Comparison of ENCODE assay signal across 8 cellular contexts in the genomic region with DNA sequence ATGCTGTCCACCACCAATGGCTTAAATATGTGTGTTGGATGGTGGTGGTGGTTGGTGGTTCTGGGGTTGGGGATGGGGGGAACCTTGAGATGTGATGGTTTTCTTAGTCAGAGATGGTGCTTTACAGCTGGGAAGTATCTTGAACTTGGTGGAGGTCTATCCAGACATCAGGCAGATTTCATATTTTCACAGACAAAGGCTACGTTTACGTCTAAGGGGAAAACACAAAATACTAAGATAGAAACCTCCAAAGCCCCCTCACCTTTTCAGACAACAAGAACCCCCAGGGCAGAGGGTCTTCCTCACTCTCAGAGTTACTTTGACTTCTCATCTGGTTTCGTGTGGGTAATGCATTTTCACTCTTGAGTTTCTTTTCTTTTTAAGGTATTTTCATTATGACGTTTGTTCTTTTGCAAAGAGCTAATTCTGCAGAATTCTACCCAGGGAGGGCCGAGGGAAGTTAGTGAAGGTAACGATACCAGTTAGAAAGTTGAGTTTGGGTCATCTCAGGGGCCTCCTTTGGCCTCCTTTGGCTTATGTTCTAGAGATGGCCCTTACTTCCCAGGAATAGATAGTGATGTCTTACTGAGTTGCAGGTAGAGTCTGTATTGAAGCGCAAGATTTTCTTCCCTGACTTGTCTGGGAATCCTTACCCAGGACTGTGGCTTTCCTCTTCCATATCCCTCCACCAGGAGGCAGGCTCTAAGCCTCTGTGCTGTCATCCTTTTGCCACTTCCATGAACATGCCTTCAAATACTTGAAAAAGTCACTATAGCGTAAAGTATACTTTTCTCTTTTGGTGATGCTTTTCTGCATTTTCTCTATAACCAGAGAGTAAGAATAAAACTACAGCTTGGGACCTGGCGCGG. TPM values are rescaled to one million over a fixed set of nuclear protein-coding genes. Genes with fewer than 3 reads are reported as not detected.
A peak's percentile ranks its signal among the peaks of the same experiment; 100 is the strongest.
DNase-seq lines count a peak whose midpoint lies in the region; ATAC-seq and TF ChIP-seq lines count a peak whose summit lies in the region.

No MANE protein-coding gene starts in this region.

- POLR2A ChIA-PET in CD4-positive, alpha-beta T cell (lab: Charles Lee), result interaction anchor here (0.6 to 9.4 kb wide), 11 partner anchors 10 to 88 kb away, joined by 3 to 156 read pairs (median 9); partner anchors contain the start of gene RHOH

- peak overlapping the region; percentile 49 for H3K4me3 Mint-ChIP-seq in CD4-positive, alpha-beta T cell
- H3K4me3 Mint-ChIP-seq in Calu3 (ENCODE audit: low read depth, unreplicated experiment), result no peak overlapping the region

- H3K27me3 Mint-ChIP-seq in CD4-positive, alpha-beta T cell, result no peaks in the 10 kb centered on the region
- H3K27me3 Mint-ChIP-seq in Calu3 (ENCODE audit: unreplicated experiment), result peaks cover 13% of the 10 kb centered on the region

- no peaks in the 10 kb centered on the region for H3K36me3 ChIP-seq in mammary epithelial cell (ENCODE audit: insufficient read depth, low read length)
- H3K36me3 ChIP-seq in thymus (ENCODE audit: control insufficient read depth, insufficient read depth), result peaks cover 37% of the 10 kb centered on the region

- no peaks in the 10 kb centered on the region for H3K27me3 ChIP-seq in CD4-positive, alpha-beta T cell (ENCODE audit: control insufficient read depth, insufficient read depth, low read length)
- no peaks in the 10 kb centered on the region for H3K27me3 ChIP-seq in mammary epithelial cell (ENCODE audit: insufficient read depth, low read length)
- H3K27me3 ChIP-seq in thymus (ENCODE audit: control insufficient read depth, insufficient read depth), result no peaks in the 10 kb centered on the region

- ATAC-seq in CD4-positive, alpha-beta T cell (ENCODE audit: poor library complexity), result no peak
- peak; percentile 65 for ATAC-seq in HG03432 (IDR thresholded peaks at IDR 0.05; ENCODE audit: unreplicated experiment)

- no peaks in the 10 kb centered on the region for H3K9me3 ChIP-seq in CD4-positive, alpha-beta T cell (ENCODE audit: control insufficient read depth, low read length)
- H3K9me3 ChIP-seq in mammary epithelial cell (replicated peaks; ENCODE audit: insufficient read depth, low read length) (no peaks in the 10 kb centered on the region), thymus (ENCODE audit: control insufficient read depth) (no peaks in the 10 kb centered on the region)

- peak overlapping the region; percentile 93 for H3K27ac Mint-ChIP-seq in CD4-positive, alpha-beta T cell
- H3K27ac Mint-ChIP-seq in Calu3 (ENCODE audit: unreplicated experiment), result no peak overlapping the region

- peak; percentile 37 for TF ChIP-seq CTCF in CD4-positive, alpha-beta T cell (IDR thresholded peaks at IDR 0.05)
- TF ChIP-seq CTCF in mammary epithelial cell (conservative IDR thresholded peaks at IDR 0.05 in 1 of 2, IDR thresholded peaks at IDR 0.05 in 1 of 2; ENCODE audit: extremely low read depth in 1 of 2, insufficient read depth in 1 of 2, low read depth in 1 of 2, low read length in 2 of 2) (peak; percentile 36 to 41), Calu3 (IDR thresholded peaks at IDR 0.05; ENCODE audit: unreplicated experiment) (no peak)

- H3K36me3 Mint-ChIP-seq in CD4-positive, alpha-beta T cell (ENCODE audit: low read depth), result peaks cover 87% of the 10 kb centered on the region
- H3K36me3 Mint-ChIP-seq in Calu3 (ENCODE audit: insufficient read depth, unreplicated experiment), result no peaks in the 10 kb centered on the region

- 96% methylated on average over 10 of the region's 10 CpGs for WGBS in mammary epithelial cell (ENCODE audit: low coverage, missing lambda C conversion rate)
- 84% methylated on average over 10 of the region's 10 CpGs for WGBS in thymus

- no peak overlapping the region for H2AFZ ChIP-seq in mammary epithelial cell (ENCODE audit: low read depth, low read length)

- H3K9ac ChIP-seq in mammary epithelial cell (ENCODE audit: insufficient read depth, low read length), result no peak overlapping the region

- H3K4me2 ChIP-seq in mammary epithelial cell (ENCODE audit: insufficient read depth, low read depth, low read length), result no peak overlapping the region

- dilution Hi-C loops in mammary epithelial cell (cut with HindIII; ENCODE audit: low sequenced_read_pairs), result no loop called here

- CTCF ChIA-PET in CD4-positive, alpha-beta T cell (lab: Charles Lee), result interaction anchor here (0.7 to 1.7 kb wide), 7 partner anchors 9 to 172 kb away, joined by 3 to 5 read pairs (median 3); partner anchors contain the start of gene N4BP2
- CTCF ChIA-PET in mammary epithelial cell (lab: Charles Lee; ENCODE audit: low non-redundant PET), result no interaction called here
- CTCF ChIA-PET in Calu3 (lab: Charles Lee), result no interaction called here

- in situ Hi-C loops in mammary epithelial cell (cut with MboI; ENCODE audit: low sequenced_read_pairs in 2 of 2), result no loop called here

- intact Hi-C loops in CD4-positive, alpha-beta T cell (cut with DNase I, micrococcal nuclease), result loop anchor here in 1 of 2 experiments (10.0 kb wide), 1 partner anchor 174 kb away; the partner anchor contains the start of gene N4BP2
- intact Hi-C loops in mammary epithelial cell (cut with micrococcal nuclease), result no loop called here
- intact Hi-C loops in Calu3 (cut with micrococcal nuclease; ENCODE audit: unreplicated experiment), result no loop called here

- H3K4me1 ChIP-seq in mammary epithelial cell (ENCODE audit: insufficient read depth, low read length), result no peaks in the 10 kb centered on the region
- peaks cover 37% of the 10 kb centered on the region for H3K4me1 ChIP-seq in thymus (ENCODE audit: control insufficient read depth, insufficient read depth, low read length)

- peak overlapping the region; percentile 82 for H3K27ac ChIP-seq in CD4-positive, alpha-beta T cell (ENCODE audit: low read depth, low read length)
- H3K27ac ChIP-seq in mammary epithelial cell (ENCODE audit: insufficient read depth, low read depth, low read length) (no peak overlapping the region), thymus (ENCODE audit: low read depth) (peak overlapping the region; percentile 59)

- H3K4me3 ChIP-seq in mammary epithelial cell (replicated peaks in 1 of 3; ENCODE audit: insufficient read depth in 1 of 3, low read depth in 2 of 3, low read length in 3 of 3) (no peak overlapping the region), thymus (ENCODE audit: low read length) (no peak overlapping the region)

- H3K9me3 Mint-ChIP-seq in CD4-positive, alpha-beta T cell, result no peaks in the 10 kb centered on the region
- no peaks in the 10 kb centered on the region for H3K9me3 Mint-ChIP-seq in Calu3 (ENCODE audit: low read depth, unreplicated experiment)

- no peaks in the 10 kb centered on the region for H3K79me2 ChIP-seq in mammary epithelial cell (ENCODE audit: insufficient read depth, low read length)

- no TSS peak for BruUV-seq in mammary epithelial cell (replicated peaks; lab: Mats Ljungman, UMichigan)
- no TSS peak for BruUV-seq in Calu3 (replicated peaks; lab: Mats Ljungman, UMichigan)

- DNase-seq in CD4-positive, alpha-beta T cell, result no peak
- peak; percentile 32 for DNase-seq in GM19240 (ENCODE audit: insufficient read length, low spot score)
- no peak for DNase-seq in mammary epithelial cell
- no peak for DNase-seq in Calu3
- no peak for DNase-seq in NCI-H1417 (lab: John Stamatoyannopoulos, UW)
- no peak for DNase-seq in epidermal melanocyte (ENCODE audit: insufficient read length, low spot score)

- no peaks in the 10 kb centered on the region for H4K20me1 ChIP-seq in mammary epithelial cell (ENCODE audit: insufficient read depth, low read length)

- peaks cover 91% of the 10 kb centered on the region for H3K4me1 Mint-ChIP-seq in CD4-positive, alpha-beta T cell (ENCODE audit: low read depth)
- H3K4me1 Mint-ChIP-seq in Calu3 (ENCODE audit: low read depth, unreplicated experiment), result no peaks in the 10 kb centered on the region

RNA-seq across cellular contexts. Expression of gene RHOH, which starts 31.9 kb away (rescaled TPM):
- 100 to 1,000 TPM; 302 to 317 TPM for total RNA-seq in CD4-positive, alpha-beta T cell
- not detected for total RNA-seq in mammary epithelial cell
- polyA plus RNA-seq in mammary epithelial cell, result not detected
- not detected for polyA minus RNA-seq in mammary epithelial cell
- polyA plus RNA-seq in thymus, result 71.2 TPM
- not detected in 2 replicates for total RNA-seq in Calu3 (2022)

Comparison
In these comparisons a context has a peak if more than half of its experiments do, and no peak if none do; other contexts are left out.
1. RNA of gene RHOH, which starts 31.9 kb away (total RNA-seq): 302 to 317 TPM in CD4-positive, alpha-beta T cell; not detected in mammary epithelial cell and not detected in Calu3; every median in the first group is over 100 times any median in the second.